13 cellular contexts compared by ENCODE assay signal in the genomic region with DNA sequence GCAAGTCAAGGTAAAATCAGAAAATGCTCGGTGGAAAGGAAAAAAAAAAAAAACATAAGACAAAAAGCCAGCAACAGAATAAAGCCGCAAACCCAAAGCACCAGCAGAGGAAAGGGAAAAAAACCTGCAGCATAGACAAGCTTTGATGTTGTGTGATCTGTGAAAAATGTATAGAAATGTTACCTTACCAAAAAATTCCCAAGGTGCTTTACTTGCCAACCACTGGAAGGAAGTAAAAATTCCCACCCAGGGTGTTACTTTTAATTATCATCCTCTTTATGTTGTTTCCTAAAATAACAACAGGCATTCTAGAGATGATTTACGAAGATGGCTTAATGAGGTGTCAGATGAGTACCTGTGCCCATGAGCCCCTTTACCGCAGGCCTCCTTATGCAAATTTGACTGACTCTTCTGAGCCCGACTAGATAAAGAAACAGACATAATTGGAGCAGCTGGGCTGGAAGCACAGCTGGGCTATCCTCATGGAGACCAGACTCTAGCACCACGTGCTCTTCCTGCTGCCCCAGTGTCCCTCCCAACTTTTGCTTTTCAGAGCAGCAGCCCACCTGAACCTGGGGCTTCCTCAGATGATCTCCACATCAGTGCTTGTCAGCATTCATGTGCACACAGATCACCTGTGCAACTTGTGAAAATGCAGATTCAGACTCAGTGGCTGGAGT. TPM values are rescaled to one million over a fixed set of nuclear protein-coding genes. Genes with fewer than 3 reads are reported as not detected.
DNase-seq lines count a peak whose midpoint lies in the region; ATAC-seq and TF ChIP-seq lines count a peak whose summit lies in the region.
"Had no signal": no experiment of that assay in that cellular context is flagged by ENCODE, and none has a peak within 500 bp of the region (broad histone marks: within the 10 kb centered on the region; RNA-seq: fewer than 3 reads in every experiment).

No MANE protein-coding gene starts in this region.

- H3K4me3 ChIP-seq in CD4-positive, CD25-positive, alpha-beta regulatory T cell (ENCODE audit: low read depth, low read length) = peak overlapping the region; percentile 65
- H3K4me3 ChIP-seq in SJCRH30 (no peak overlapping the region), foreskin fibroblast (ENCODE audit: low read depth in 1 of 2, low read length in 2 of 2) (no peak overlapping the region)
- H3K4me3 ChIP-seq: BLaER1, left ventricle myocardium inferior, tibial nerve had no signal

- peak overlapping the region; percentile 64 to 86 (median 72) for H3K4me3 Mint-ChIP-seq in CD4-positive, CD25-positive, alpha-beta regulatory T cell

- DNase-seq in CD4-positive, CD25-positive, alpha-beta regulatory T cell = peak; percentile 26 to 63 (median 42)
- DNase-seq in activated naive CD4-positive, alpha-beta T cell treated with anti-CD3 and anti-CD28 coated beads, Interleukin-2, amount 50 U/mL, for 16 hours = peak; percentile 49
- DNase-seq in HuH-7 (ENCODE audit: low spot score) (no peak), SJCRH30 (no peak), foreskin fibroblast (no peak), hypothalamus (lab: John Stamatoyannopoulos, UW) (no peak)
- DNase-seq: left ventricle myocardium inferior had no signal

- ATAC-seq in CD4-positive, CD25-positive, alpha-beta regulatory T cell (ENCODE audit: low read depth in 2 of 2) = peak; percentile 45 to 46
- peak; percentile 88 for ATAC-seq in GM19023 (IDR thresholded peaks at IDR 0.05; ENCODE audit: unreplicated experiment)

- H3K36me3 ChIP-seq in CD4-positive, CD25-positive, alpha-beta regulatory T cell (ENCODE audit: control insufficient read depth, insufficient read depth, low read length) = peaks cover 16% of the 10 kb centered on the region
- peaks cover 3% of the 10 kb centered on the region; the same call in 1 of the 2 replicates for H3K36me3 ChIP-seq in KOPT-K1 (ENCODE audit: insufficient read depth, low read length)
- H3K36me3 ChIP-seq in SJCRH30 = no peaks in the 10 kb centered on the region

- peak overlapping the region; percentile 90 to 97 (median 92) for H3K27ac Mint-ChIP-seq in CD4-positive, CD25-positive, alpha-beta regulatory T cell

- no peaks in the 10 kb centered on the region for H3K27me3 ChIP-seq in CD4-positive, CD25-positive, alpha-beta regulatory T cell (ENCODE audit: control insufficient read depth, insufficient read depth, low read length)
- H3K27me3 ChIP-seq in SJCRH30 = no peaks in the 10 kb centered on the region
- H3K27me3 ChIP-seq: BLaER1, tibial nerve had no signal

- peaks cover 25% of the 10 kb centered on the region for H3K4me1 ChIP-seq in CD4-positive, CD25-positive, alpha-beta regulatory T cell (ENCODE audit: control insufficient read depth, insufficient read depth, low read length, poor library complexity, severe bottlenecking)
- H3K4me1 ChIP-seq in SJCRH30 = peaks cover 7% of the 10 kb centered on the region
- H3K4me1 ChIP-seq: left ventricle myocardium inferior, tibial nerve had no signal

- peaks cover 27 to 74% (median 48%) of the 10 kb centered on the region in 4 donors for H3K4me1 Mint-ChIP-seq in CD4-positive, CD25-positive, alpha-beta regulatory T cell

- peaks cover 0 to 4% (median 2%) of the 10 kb centered on the region in 7 donors for H3K9me3 Mint-ChIP-seq in CD4-positive, CD25-positive, alpha-beta regulatory T cell

- no peaks in the 10 kb centered on the region for H3K9me3 ChIP-seq in CD4-positive, CD25-positive, alpha-beta regulatory T cell (ENCODE audit: control insufficient read depth in 2 of 2, low read length in 2 of 2)
- H3K9me3 ChIP-seq in KOPT-K1 (ENCODE audit: insufficient read depth, low read length, poor library complexity, severe bottlenecking) (no peaks in the 10 kb centered on the region), SJCRH30 (replicated peaks) (no peaks in the 10 kb centered on the region)
- H3K9me3 ChIP-seq: left ventricle myocardium inferior, tibial nerve had no signal

- H3K27me3 Mint-ChIP-seq in CD4-positive, CD25-positive, alpha-beta regulatory T cell = no peaks in the 10 kb centered on the region

- H3K36me3 Mint-ChIP-seq in CD4-positive, CD25-positive, alpha-beta regulatory T cell = peaks cover 36% of the 10 kb centered on the region

- peak overlapping the region; percentile 71 for H3K27ac ChIP-seq in CD4-positive, CD25-positive, alpha-beta regulatory T cell (ENCODE audit: insufficient read depth, low read length, poor library complexity, severe bottlenecking)
- H3K27ac ChIP-seq in KOPT-K1 (ENCODE audit: low read depth, low read length, poor library complexity, severe bottlenecking) (peak overlapping the region; percentile 68), SJCRH30 (no peak overlapping the region)
- H3K27ac ChIP-seq: BLaER1, epithelial cell of prostate, left ventricle myocardium inferior, RWPE1, tibial nerve had no signal

- no peak for TF ChIP-seq CTCF in foreskin fibroblast (IDR thresholded peaks at IDR 0.05; ENCODE audit: low read depth, low read length)

RNA-seq across cellular contexts. Expression of a gene that starts 41.5 kb away (rescaled TPM):
- 584 TPM for total RNA-seq in CD4-positive, CD25-positive, alpha-beta regulatory T cell
- 100 to 1,000 TPM; 186 to 278 (median 203) TPM for polyA plus RNA-seq in CD4-positive, CD25-positive, alpha-beta regulatory T cell
- total RNA-seq in SJCRH30 (2014; rRNA removed; shearing (Covaris generic)) = 328 and 367 TPM in 2 replicates

RNA-seq across cellular contexts. Expression of a gene that starts 43.7 kb away (rescaled TPM):
- total RNA-seq in CD4-positive, CD25-positive, alpha-beta regulatory T cell = 46.8 TPM
- 10 to 100 TPM; 47.5 to 75.2 (median 51.4) TPM for polyA plus RNA-seq in CD4-positive, CD25-positive, alpha-beta regulatory T cell
- total RNA-seq in SJCRH30 (2014; rRNA removed; shearing (Covaris generic)) = 19.6 and 22.0 TPM in 2 replicates

Comparison
In these comparisons a context has a peak if more than half of its experiments do, and no peak if none do; other contexts are left out.
1. DNase-seq: peak in CD4-positive, CD25-positive, alpha-beta regulatory T cell (3 of 3) and activated naive CD4-positive, alpha-beta T cell treated with anti-CD3 and anti-CD28 coated beads, Interleukin-2, amount 50 U/mL, for 16 hours (single experiment); none in HuH-7 (single experiment), SJCRH30 (0 of 2), foreskin fibroblast (0 of 2) and hypothalamus (0 of 51).